9 cellular contexts compared by ENCODE assay signal in genomic region chr11:9203715-9204311, GRCh38.
A peak's percentile ranks its signal among the peaks of the same experiment; 100 is the strongest.
DNase-seq lines count a peak whose midpoint lies in the region; ATAC-seq and TF ChIP-seq lines count a peak whose summit lies in the region.
"Had no signal": no experiment of that assay in that cellular context is flagged by ENCODE, and none has a peak within 500 bp of the region (broad histone marks: within the 10 kb centered on the region; RNA-seq: fewer than 3 reads in every experiment).

No MANE protein-coding gene starts in this region.

- peaks cover 14% of the 10 kb centered on the region for H3K9me1 ChIP-seq in IMR-90 (ENCODE audit: insufficient read depth, low read length)

- dilution Hi-C loops in IMR-90 (cut with HindIII; ENCODE audit: low sequenced_read_pairs, unreplicated experiment), result no loop called here

- H2AFZ ChIP-seq in IMR-90 (replicated peaks; ENCODE audit: low read length, poor library complexity), result no peak overlapping the region

- intact Hi-C loops in IMR-90 (cut with micrococcal nuclease), result no loop called here
- intact Hi-C loops in sciatic nerve (cut with DNase I), result no loop called here

- H4K8ac ChIP-seq in IMR-90 (ENCODE audit: low read depth in 2 of 2, low read length in 2 of 2), result no peak overlapping the region

- peaks cover 38% of the 10 kb centered on the region for H4K20me1 ChIP-seq in IMR-90 (ENCODE audit: insufficient read depth, low read length)

- no peak overlapping the region for H3K27ac ChIP-seq in IMR-90 (ENCODE audit: insufficient read depth, low read length)
- H3K27ac ChIP-seq: ascending aorta, suprapubic skin had no signal

- peaks cover 15% of the 10 kb centered on the region for H3K36me3 ChIP-seq in IMR-90 (ENCODE audit: control insufficient read depth, insufficient read depth, low read length)

- H2BK5ac ChIP-seq in IMR-90 (ENCODE audit: low read depth, low read length, poor library complexity, severe bottlenecking), result no peak overlapping the region

- TF ChIP-seq CTCF in GM10248 (IDR thresholded peaks at IDR 0.05; ENCODE audit: control extremely low read depth, extremely low read depth, low read depth, missing control alignments) (peak; percentile 50), IMR-90 (conservative IDR thresholded peaks at IDR 0.05; ENCODE audit: low read depth, low read length) (0 out of 2 replicates have a peak, but pooled peaks have one; percentile 14), choroid plexus epithelial cell (conservative IDR thresholded peaks at IDR 0.05; ENCODE audit: low read depth, low read length) (peak; percentile 35)

- H3K4ac ChIP-seq in IMR-90 (ENCODE audit: low read depth, low read length), result no peak overlapping the region

- H2BK15ac ChIP-seq in IMR-90 (ENCODE audit: low read depth, low read length), result no peak overlapping the region

- peaks cover 6% of the 10 kb centered on the region for H3K4me1 ChIP-seq in IMR-90 (ENCODE audit: control insufficient read depth, insufficient read depth, low read length)
- H3K4me1 ChIP-seq: suprapubic skin had no signal

- H3K27ac Mint-ChIP-seq in naive thymus-derived CD8-positive, alpha-beta T cell, result peak overlapping the region in 2 of 10 donors; percentile 24 to 56

- DNase-seq in GM10248 (ENCODE audit: extremely low spot score) (no peak), IMR-90 (no peak), choroid plexus epithelial cell (ENCODE audit: low read depth) (no peak), sciatic nerve (ENCODE audit: low spot score) (no peak)
- DNase-seq in naive thymus-derived CD8-positive, alpha-beta T cell, result peak in 9 of 10 donors; percentile 4 to 77 (median 33)
- no peak for DNase-seq in stimulated activated CD8-positive, alpha-beta memory T cell treated with anti-CD3 and anti-CD28 coated beads, Interleukin-4, amount 100 ng/mL, for 48 hours

- no peaks in the 10 kb centered on the region for H3K27me3 Mint-ChIP-seq in naive thymus-derived CD8-positive, alpha-beta T cell

- no peak overlapping the region for H3K4me2 ChIP-seq in IMR-90 (ENCODE audit: low read depth, low read length)

- H3K4me3 Mint-ChIP-seq in naive thymus-derived CD8-positive, alpha-beta T cell, result no peak overlapping the region

- peaks cover 41 to 77% of the 10 kb centered on the region in 2 experiments for H3K79me1 ChIP-seq in IMR-90 (ENCODE audit: low read depth in 1 of 2, low read length in 2 of 2)

- H3K9me3 ChIP-seq in IMR-90 (ENCODE audit: control insufficient read depth, insufficient read depth, low read length), result no peaks in the 10 kb centered on the region
- H3K9me3 ChIP-seq: ascending aorta, suprapubic skin had no signal

- CTCF ChIA-PET in GM10248 (lab: Yijun Ruan, JAX) (interaction anchor here (0.8 to 2.1 kb wide), 3 partner anchors 37 to 303 kb away, joined by 3 to 6 read pairs (median 5); no protein-coding TSS in a partner anchor), IMR-90 (lab: Yijun Ruan, JAX) (no interaction called here)

- no peaks in the 10 kb centered on the region for H3K27me3 ChIP-seq in IMR-90 (ENCODE audit: control insufficient read depth, insufficient read depth, low read length)
- H3K27me3 ChIP-seq: ascending aorta, suprapubic skin had no signal

- no peak overlapping the region for H3K4me3 ChIP-seq in IMR-90 (ENCODE audit: insufficient read depth, low read depth, low read length)
- H3K4me3 ChIP-seq in choroid plexus epithelial cell (ENCODE audit: low read depth, low read length), result no peak overlapping the region
- H3K4me3 ChIP-seq: ascending aorta, suprapubic skin had no signal

- no peak overlapping the region for H2BK20ac ChIP-seq in IMR-90 (ENCODE audit: low read depth, low read length)

- H3K9me3 Mint-ChIP-seq in naive thymus-derived CD8-positive, alpha-beta T cell, result no peaks in the 10 kb centered on the region

- no peak overlapping the region for H2AK5ac ChIP-seq in IMR-90 (ENCODE audit: low read depth, low read length)

- no peak for TF ChIP-seq RAD21 in IMR-90 (IDR thresholded peaks at IDR 0.05; ENCODE audit: low read length)

- ATAC-seq in IMR-90 (ENCODE audit: low read depth) (no peak), sciatic nerve (no peak), GM18511 (IDR thresholded peaks at IDR 0.05; ENCODE audit: unreplicated experiment) (no peak)
- peak; percentile 89 to 92 for ATAC-seq in naive thymus-derived CD8-positive, alpha-beta T cell

- H4K5ac ChIP-seq in IMR-90 (ENCODE audit: low read depth, low read length), result no peak overlapping the region

- in situ Hi-C loops in IMR-90 (cut with MboI; ENCODE audit: low sequenced_read_pairs), result no loop called here

- no peak overlapping the region for H2BK120ac ChIP-seq in IMR-90 (ENCODE audit: low read depth, low read length)

- no peak overlapping the region for H3K56ac ChIP-seq in IMR-90 (ENCODE audit: extremely low read depth, insufficient read depth, low read length)

- POLR2A ChIA-PET in GM10248 (lab: Yijun Ruan, JAX), result no interaction called here
- POLR2A ChIA-PET in IMR-90 (lab: Charles Lee; ENCODE audit: unreplicated experiment), result no interaction called here
- POLR2A ChIA-PET in naive thymus-derived CD8-positive, alpha-beta T cell (lab: Charles Lee), result no interaction called here

- H3K18ac ChIP-seq in IMR-90 (ENCODE audit: low read depth, low read length), result no peak overlapping the region

- no peak overlapping the region for H4K91ac ChIP-seq in IMR-90 (ENCODE audit: insufficient read depth, low read depth, low read length)

- H3K9ac ChIP-seq in IMR-90 (ENCODE audit: low read depth, low read length), result no peak overlapping the region

- no peak for TF ChIP-seq POLR2A in IMR-90 (IDR thresholded peaks at IDR 0.05; ENCODE audit: low read depth, low read length)

- 90% methylated on average over 7 of the region's 12 CpGs; no CpG with 5 or more reads in 1 of the 2 experiments for WGBS in IMR-90 (ENCODE audit: extremely low coverage in 2 of 2, insufficient read length in 1 of 2), 2 experiments

- H3K23ac ChIP-seq in IMR-90 (ENCODE audit: low read depth, low read length), result no peak overlapping the region

- H2AK9ac ChIP-seq in IMR-90 (replicated peaks; ENCODE audit: low read depth, low read length, poor library complexity), result no peak overlapping the region

- peaks cover 3 to 34% (median 7%) of the 10 kb centered on the region in 3 donors for H3K36me3 Mint-ChIP-seq in naive thymus-derived CD8-positive, alpha-beta T cell

- H3K4me1 Mint-ChIP-seq in naive thymus-derived CD8-positive, alpha-beta T cell, result peaks cover 13 to 34% (median 24%) of the 10 kb centered on the region in 4 donors

- H3K14ac ChIP-seq in IMR-90 (replicated peaks; ENCODE audit: low read depth, low read length), result no peak overlapping the region

- BruUV-seq in IMR-90 (replicated peaks; lab: Mats Ljungman, UMichigan), result no TSS peak

TF ChIP-seq in IMR-90, 13 proteins besides CTCF, POLR2A, EP300 and RAD21:
- no peak for TF ChIP-seq MAZ (IDR thresholded peaks at IDR 0.05; ENCODE audit: borderline replicate concordance, low read depth, low read length)
- TF ChIP-seq NFE2L2 (IDR thresholded peaks at IDR 0.05; ENCODE audit: low read depth, low read length), result no peak
- no peak for TF ChIP-seq ELK1 (IDR thresholded peaks at IDR 0.05; ENCODE audit: borderline replicate concordance, low read depth, low read length)
- no peak for TF ChIP-seq USF2 (IDR thresholded peaks at IDR 0.05; ENCODE audit: low read depth, low read length)
- no peak for TF ChIP-seq FOS (IDR thresholded peaks at IDR 0.05; ENCODE audit: low read depth, low read length)
- no peak for TF ChIP-seq RFX5 (IDR thresholded peaks at IDR 0.05; ENCODE audit: low read depth, low read length)
- TF ChIP-seq CEBPB (IDR thresholded peaks at IDR 0.05; ENCODE audit: low read depth, low read length), result no peak

Comparison
In these comparisons a context has a peak if more than half of its experiments do, and no peak if none do; other contexts are left out.
1. DNase-seq: peak in naive thymus-derived CD8-positive, alpha-beta T cell (9 of 10); none in GM10248 (single experiment), IMR-90 (single experiment), choroid plexus epithelial cell (single experiment), stimulated activated CD8-positive, alpha-beta memory T cell treated with anti-CD3 and anti-CD28 coated beads, Interleukin-4, amount 100 ng/mL, for 48 hours (single experiment) and sciatic nerve (single experiment).
2. ATAC-seq: peak in naive thymus-derived CD8-positive, alpha-beta T cell (2 of 2); none in IMR-90 (single experiment), sciatic nerve (single experiment) and GM18511 (single experiment).
3. Peak in every context shown above with its lines, with median percentiles within 50 percentile points of each other: CTCF ChIP-seq.